Comparison of ENCODE assay signal across 22 cellular contexts in genomic region chr2:49943944-49944803, GRCh38.
DNase-seq lines count a peak whose midpoint lies in the region; ATAC-seq, FAIRE-seq and TF ChIP-seq lines count a peak whose summit lies in the region.
"Had no signal": no experiment of that assay in that cellular context is flagged by ENCODE, and none has a peak within 500 bp of the region (broad histone marks: within the 10 kb centered on the region; RNA-seq: fewer than 3 reads in every experiment).

No MANE protein-coding gene starts in this region.

- no peaks in the 10 kb centered on the region for H3K27me3 Mint-ChIP-seq in endothelial cell (ENCODE audit: unreplicated experiment)
- H3K27me3 Mint-ChIP-seq: activated CD8-positive, alpha-beta T cell treated with anti-CD3 and anti-CD28 coated beads for 36 hours; activated naive CD4-positive, alpha-beta T cell treated with anti-CD3 and anti-CD28 coated beads, Interleukin-2, amount 50 U/mL, for 24 hours; activated T-cell treated with anti-CD3 and anti-CD28 coated beads, Interleukin-2, amount 50 U/mL, for 24 hours had no signal

- H3K36me3 ChIP-seq in SK-N-SH (replicated peaks in 1 of 2; ENCODE audit: control insufficient read depth in 1 of 2, insufficient read depth in 2 of 2, low read length in 1 of 2), result no peaks in the 10 kb centered on the region
- H3K36me3 ChIP-seq: BLaER1 treated with 17β-estradiol and CSF1 and Interleukin-3, amounts not matched to agents 10 nM and 100 nM; HAP-1; spleen; vagina had no signal

- H3K4me2 ChIP-seq in A549 (no peak overlapping the region), SK-N-SH (no peak overlapping the region)
- H3K4me2 ChIP-seq: BLaER1 treated with 17β-estradiol and CSF1 and Interleukin-3, amounts not matched to agents 10 nM and 100 nM had no signal

- FAIRE-seq in A549 (lab: Jason Lieb, UNC), result peak; percentile 43
- FAIRE-seq: GM12892 had no signal

- DNase-seq in A549 (ENCODE audit: low read depth in 1 of 2, low spot score in 1 of 2) (no peak), SK-N-SH (peak; percentile 14), endothelial cell (ENCODE audit: low spot score) (no peak), hypothalamus (lab: John Stamatoyannopoulos, UW) (no peak), NCI-H1105 treated with DMSO at 0.1 percent for 48 hours (lab: John Stamatoyannopoulos, UW) (no peak), foreskin fibroblast (no peak)
- DNase-seq: activated CD8-positive, alpha-beta T cell treated with anti-CD3 and anti-CD28 coated beads for 36 hours; activated T-cell treated with anti-CD3 and anti-CD28 coated beads, Interleukin-2, amount 50 U/mL, for 24 hours; effector memory CD4-positive, alpha-beta T cell; GF-D8; NCI-H2081 treated with DMSO at 0.1 percent for 48 hours; NCI-H524; spleen; substantia nigra had no signal

- H3K9me3 ChIP-seq in A549 (no peaks in the 10 kb centered on the region), SK-N-SH (no peaks in the 10 kb centered on the region)
- H3K9me3 ChIP-seq: BLaER1 treated with 17β-estradiol and CSF1 and Interleukin-3, amounts not matched to agents 10 nM and 100 nM; HAP-1; spleen; vagina had no signal

- H3K36me3 Mint-ChIP-seq in endothelial cell (ENCODE audit: low read depth, unreplicated experiment), result no peaks in the 10 kb centered on the region
- H3K36me3 Mint-ChIP-seq: activated naive CD4-positive, alpha-beta T cell treated with anti-CD3 and anti-CD28 coated beads, Interleukin-2, amount 50 U/mL, for 24 hours had no signal

- POLR2A ChIA-PET in A549 (lab: Yijun Ruan, JAX) (no interaction called here), SK-N-SH (lab: Yijun Ruan, JAX) (no interaction called here)

- H3K9me3 Mint-ChIP-seq in endothelial cell (ENCODE audit: unreplicated experiment), result no peaks in the 10 kb centered on the region
- H3K9me3 Mint-ChIP-seq: activated naive CD4-positive, alpha-beta T cell treated with anti-CD3 and anti-CD28 coated beads, Interleukin-2, amount 50 U/mL, for 24 hours had no signal

- H3K4me1 ChIP-seq in A549 (no peaks in the 10 kb centered on the region), SK-N-SH (ENCODE audit: control insufficient read depth in 1 of 2, insufficient read depth in 2 of 2, low read depth in 1 of 2, low read length in 1 of 2) (peaks cover 0 to 10% of the 10 kb centered on the region in 2 experiments; a peak in 2 of 4 replicates)
- H3K4me1 ChIP-seq: spleen, vagina had no signal

- no peak overlapping the region for H3K9ac ChIP-seq in SK-N-SH
- H3K9ac ChIP-seq: BLaER1 treated with 17β-estradiol and CSF1 and Interleukin-3, amounts not matched to agents 10 nM and 100 nM had no signal

- WGBS in A549 (ENCODE audit: missing lambda C conversion rate), result 10% methylated on average over 4 of the region's 4 CpGs
- 20% methylated on average over 4 of the region's 4 CpGs for WGBS in SK-N-SH (ENCODE audit: low lambda C conversion rate)

- H3K4me3 Mint-ChIP-seq in endothelial cell (ENCODE audit: unreplicated experiment), result no peak overlapping the region
- H3K4me3 Mint-ChIP-seq: activated CD8-positive, alpha-beta T cell treated with anti-CD3 and anti-CD28 coated beads for 36 hours; activated naive CD4-positive, alpha-beta T cell treated with anti-CD3 and anti-CD28 coated beads, Interleukin-2, amount 50 U/mL, for 24 hours; activated T-cell treated with anti-CD3 and anti-CD28 coated beads, Interleukin-2, amount 50 U/mL, for 24 hours had no signal

- no peaks in the 10 kb centered on the region for H3F3A ChIP-seq in SK-N-SH (replicated peaks; ENCODE audit: insufficient read depth)

- H3K27ac ChIP-seq in A549 (no peak overlapping the region), SK-N-SH (ENCODE audit: low read depth in 2 of 2, low read length in 1 of 2) (no peak overlapping the region)
- H3K27ac ChIP-seq: BLaER1 treated with 17β-estradiol and CSF1 and Interleukin-3, amounts not matched to agents 10 nM and 100 nM; spleen; vagina had no signal

- CTCF ChIA-PET in A549 (lab: Yijun Ruan, JAX) (no interaction called here), SK-N-SH (lab: Yijun Ruan, JAX) (interaction anchor here (0.9 to 1.7 kb wide), 7 partner anchors 9 to 511 kb away, joined by 3 to 7 read pairs (median 4); no protein-coding TSS in a partner anchor)

- H3K79me2 ChIP-seq in SK-N-SH (ENCODE audit: insufficient read depth), result no peaks in the 10 kb centered on the region

- H3K4me3 ChIP-seq in A549 (no peak overlapping the region), SK-N-SH (ENCODE audit: low read depth in 2 of 2, low read length in 1 of 2) (no peak overlapping the region), foreskin fibroblast (ENCODE audit: low read depth in 1 of 2, low read length in 2 of 2) (no peak overlapping the region)
- H3K4me3 ChIP-seq: BLaER1 treated with 17β-estradiol and CSF1 and Interleukin-3, amounts not matched to agents 10 nM and 100 nM; HAP-1; spleen; vagina had no signal

- H3K9me2 ChIP-seq in SK-N-SH, result no peaks in the 10 kb centered on the region

- H4K20me1 ChIP-seq in SK-N-SH (ENCODE audit: insufficient read depth), result no peaks in the 10 kb centered on the region
- H4K20me1 ChIP-seq: BLaER1 treated with 17β-estradiol and CSF1 and Interleukin-3, amounts not matched to agents 10 nM and 100 nM had no signal

- H3K27me3 ChIP-seq in SK-N-SH (ENCODE audit: insufficient read depth), result no peaks in the 10 kb centered on the region
- H3K27me3 ChIP-seq: BLaER1 treated with 17β-estradiol and CSF1 and Interleukin-3, amounts not matched to agents 10 nM and 100 nM; spleen; vagina had no signal

- TF ChIP-seq CTCF in A549 (IDR thresholded peaks at IDR 0.05) (no peak), SK-N-SH (IDR thresholded peaks at IDR 0.05) (no peak), endothelial cell (IDR thresholded peaks at IDR 0.05; ENCODE audit: unreplicated experiment) (no peak), foreskin fibroblast (IDR thresholded peaks at IDR 0.05; ENCODE audit: low read depth, low read length) (no peak)

- H3K4me1 Mint-ChIP-seq in endothelial cell (ENCODE audit: unreplicated experiment), result peaks cover 5% of the 10 kb centered on the region

- no peak overlapping the region for H3K27ac Mint-ChIP-seq in endothelial cell (ENCODE audit: unreplicated experiment)
- H3K27ac Mint-ChIP-seq: activated CD8-positive, alpha-beta T cell treated with anti-CD3 and anti-CD28 coated beads for 36 hours; activated naive CD4-positive, alpha-beta T cell treated with anti-CD3 and anti-CD28 coated beads, Interleukin-2, amount 50 U/mL, for 24 hours; activated T-cell treated with anti-CD3 and anti-CD28 coated beads, Interleukin-2, amount 50 U/mL, for 24 hours had no signal

- no peak for TF ChIP-seq EP300 in A549 (IDR thresholded peaks at IDR 0.05)
- TF ChIP-seq EP300 in SK-N-SH (IDR thresholded peaks at IDR 0.05; ENCODE audit: borderline replicate concordance in 1 of 2, low read depth in 1 of 2, low read length in 1 of 2), result peak in 1 of 2 experiments; percentile 94; a peak in 2 of 4 replicates

- TF ChIP-seq RAD21 in A549 (conservative IDR thresholded peaks at IDR 0.05 in 1 of 2, IDR thresholded peaks at IDR 0.05 in 1 of 2), result no peak
- TF ChIP-seq RAD21 in SK-N-SH (IDR thresholded peaks at IDR 0.05; ENCODE audit: low read length), result peak; percentile 13; the same call in 1 of the 2 replicates

- no peak for TF ChIP-seq POLR2A in A549 (IDR thresholded peaks at IDR 0.05; ENCODE audit: low read length)

- no peak overlapping the region for H2AFZ ChIP-seq in SK-N-SH (ENCODE audit: low read depth)

- no peak for ATAC-seq in A549
- ATAC-seq in GM18867 (IDR thresholded peaks at IDR 0.05; ENCODE audit: unreplicated experiment), result peak; percentile 77
- peak; percentile 58 for ATAC-seq in HG03175 (IDR thresholded peaks at IDR 0.05; ENCODE audit: unreplicated experiment)
- ATAC-seq: activated CD8-positive, alpha-beta T cell treated with anti-CD3 and anti-CD28 coated beads for 36 hours; Right ventricle myocardium inferior had no signal

TF ChIP-seq in A549, 52 proteins besides CTCF, POLR2A, EP300 and RAD21:
- TF ChIP-seq NR3C1 (IDR thresholded peaks at IDR 0.05) (no peak), ESRRA (IDR thresholded peaks at IDR 0.05; ENCODE audit: borderline replicate concordance, low read length) (no peak), JUN (IDR thresholded peaks at IDR 0.05) (no peak), ZC3H11A (IDR thresholded peaks at IDR 0.05) (no peak), NPAS2 (CRISPR knock-in tag; IDR thresholded peaks at IDR 0.05; ENCODE audit: borderline replicate concordance) (no peak), FOSL2 (IDR thresholded peaks at IDR 0.05) (no peak), FOSL2 (CRISPR knock-in tag; IDR thresholded peaks at IDR 0.05) (no peak), PHF8 (IDR thresholded peaks at IDR 0.05; ENCODE audit: borderline replicate concordance, low read depth) (no peak)
- TF ChIP-seq, protein P1, sequence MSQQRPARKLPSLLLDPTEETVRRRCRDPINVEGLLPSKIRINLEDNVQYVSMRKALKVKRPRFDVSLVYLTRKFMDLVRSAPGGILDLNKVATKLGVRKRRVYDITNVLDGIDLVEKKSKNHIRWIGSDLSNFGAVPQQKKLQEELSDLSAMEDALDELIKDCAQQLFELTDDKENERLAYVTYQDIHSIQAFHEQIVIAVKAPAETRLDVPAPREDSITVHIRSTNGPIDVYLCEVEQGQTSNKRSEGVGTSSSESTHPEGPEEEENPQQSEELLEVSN (IDR thresholded peaks at IDR 0.05; ENCODE audit: borderline replicate concordance, low read depth), result no peak

TF ChIP-seq in SK-N-SH, 30 proteins besides CTCF, POLR2A, EP300 and RAD21:
- no peak for TF ChIP-seq PBX3 (IDR thresholded peaks at IDR 0.05)
- TF ChIP-seq FOXJ3 (CRISPR knock-in tag; IDR thresholded peaks at IDR 0.05), result peak; percentile 79
- TF ChIP-seq CHD2 (IDR thresholded peaks at IDR 0.05; ENCODE audit: low read length, partially characterized antibody), result peak; percentile 57
- no peak for TF ChIP-seq JUND (IDR thresholded peaks at IDR 0.05)
- peak; percentile 98 for TF ChIP-seq RCOR1 (IDR thresholded peaks at IDR 0.05; ENCODE audit: low read length)
- peak; percentile 98 for TF ChIP-seq GATA2 (CRISPR knock-in tag; IDR thresholded peaks at IDR 0.05)
- TF ChIP-seq POLR2AphosphoS5 (IDR thresholded peaks at IDR 0.05; ENCODE audit: low read depth, low read length), result 0 out of 2 replicates have a peak, but pooled peaks have one; percentile 20

Comparison
In these comparisons a context has a peak if more than half of its experiments do, and no peak if none do; other contexts are left out.
1. ATAC-seq: peak in GM18867 (single experiment) and HG03175 (single experiment); none in A549 (0 of 2).
2. Of the 12 proteins assayed by ChIP-seq in both A549 and SK-N-SH: peak only in A549: none; only in SK-N-SH: CHD2, RAD21 and RCOR1; in both: none; in neither: 8; mixed calls (peak in some experiments, not most) for 1.